ENCODE assay signal across 31 cellular contexts in genomic region chr19:42368360-42368759, GRCh38. TPM values are rescaled to one million over a fixed set of nuclear protein-coding genes. Genes with fewer than 3 reads are reported as not detected.
DNase-seq lines count a peak whose midpoint lies in the region; ATAC-seq, FAIRE-seq and TF ChIP-seq lines count a peak whose summit lies in the region.
"Had no signal": no experiment of that assay in that cellular context is flagged by ENCODE, and none has a peak within 500 bp of the region (broad histone marks: within the 10 kb centered on the region; RNA-seq: fewer than 3 reads in every experiment).

No MANE protein-coding gene starts in this region.

- no peak for FAIRE-seq in HepG2 (lab: Jason Lieb, UNC)
- no peak for FAIRE-seq in K562 (lab: Jason Lieb, UNC)
- FAIRE-seq: A204.1, GM12878, GM12892, GM18507 had no signal

- intact Hi-C loops in HepG2 (cut with micrococcal nuclease; ENCODE audit: unreplicated experiment) = no loop called here
- intact Hi-C loops in right lobe of liver (cut with DNase I) = no loop called here
- intact Hi-C loops in K562 (cut with micrococcal nuclease) = no loop called here

- TF ChIP-seq POLR2A in HepG2 (IDR thresholded peaks at IDR 0.05; ENCODE audit: insufficient read depth in 1 of 2, low read depth in 2 of 2, low read length in 2 of 2) = no peak
- TF ChIP-seq POLR2A in right lobe of liver (IDR thresholded peaks at IDR 0.05) = no peak
- TF ChIP-seq POLR2A in K562 (conservative IDR thresholded peaks at IDR 0.05) = no peak

- H4K20me1 ChIP-seq in HepG2 (ENCODE audit: insufficient read depth, low read length) (no peaks in the 10 kb centered on the region), K562 (replicated peaks; ENCODE audit: control insufficient read depth, insufficient read depth, low read length) (no peaks in the 10 kb centered on the region)
- H4K20me1 ChIP-seq: BLaER1 had no signal

- POLR2A ChIA-PET in HepG2 (lab: Yijun Ruan, JAX) (no interaction called here), K562 (lab: Yijun Ruan, JAX) (interaction anchor here (0.7 kb wide), 1 partner anchor 201 kb away, joined by 3 read pairs; no protein-coding TSS in a partner anchor)

- H3K4me2 ChIP-seq in HepG2 (ENCODE audit: low read depth, low read length) (no peak overlapping the region), K562 (ENCODE audit: insufficient read depth, low read length) (no peak overlapping the region)
- H3K4me2 ChIP-seq: BLaER1 had no signal

- CTCF ChIA-PET in HepG2 (lab: Yijun Ruan, JAX; ENCODE audit: low intra/inter-chr PET ratio, low total read pairs) (no interaction called here), K562 (lab: Yijun Ruan, JAX; ENCODE audit: low intra/inter-chr PET ratio) (no interaction called here)

- H3K9ac ChIP-seq in HepG2 (ENCODE audit: insufficient read depth, low read depth, low read length) (no peak overlapping the region), K562 (ENCODE audit: insufficient read depth in 1 of 2, low read depth in 2 of 2, low read length in 2 of 2) (no peak overlapping the region)
- H3K9ac ChIP-seq: BLaER1 had no signal

- WGBS in HepG2 (ENCODE audit: low lambda C conversion rate) = 96% methylated on average over 11 of the region's 11 CpGs
- WGBS in right lobe of liver (ENCODE audit: insufficient coverage, low coverage, low lambda C conversion rate, missing lambda C conversion rate) = 92% methylated on average over 8 of the region's 11 CpGs
- WGBS in K562 (ENCODE audit: insufficient coverage, low coverage, missing lambda C conversion rate) = 81% methylated on average over 10 of the region's 11 CpGs

- H3K27ac ChIP-seq in HepG2 (ENCODE audit: extremely low read length, insufficient read depth, low read length) = no peak overlapping the region
- no peak overlapping the region for H3K27ac ChIP-seq in right lobe of liver
- no peak overlapping the region for H3K27ac ChIP-seq in K562 (ENCODE audit: extremely low read depth, low read depth, low read length)
- H3K27ac ChIP-seq: BLaER1 had no signal

- no peaks in the 10 kb centered on the region for H3K9me1 ChIP-seq in K562 (ENCODE audit: control insufficient read depth, insufficient read depth, low read length)

- BruUV-seq in HepG2 (replicated peaks; lab: Mats Ljungman, UMichigan) (no TSS peak), K562 (replicated peaks; lab: Mats Ljungman, UMichigan) (no TSS peak)

- H3K9me3 ChIP-seq in HepG2 (ENCODE audit: low read length) (peaks cover 11% of the 10 kb centered on the region), right lobe of liver (peaks cover 0 to 5% (median 0%) of the 10 kb centered on the region in 4 donors), K562 (replicated peaks; ENCODE audit: control insufficient read depth, insufficient read depth, low read depth, low read length) (0 out of 2 replicates have a peak, but pooled peaks cover 2% of the 10 kb centered on the region)
- H3K9me3 ChIP-seq: BE2C, BLaER1 had no signal

- no peaks in the 10 kb centered on the region for H3K4me1 ChIP-seq in HepG2 (ENCODE audit: insufficient read depth, low read length)
- H3K4me1 ChIP-seq in right lobe of liver = no peaks in the 10 kb centered on the region
- H3K4me1 ChIP-seq in K562 (replicated peaks in 1 of 2; ENCODE audit: control insufficient read depth in 2 of 2, insufficient read depth in 2 of 2, low read length in 2 of 2) = peaks cover 0 to 27% of the 10 kb centered on the region in 2 experiments; a peak in 2 of 5 replicates
- H3K4me1 ChIP-seq: BE2C had no signal

- TF ChIP-seq CTCF in HepG2 (CRISPR knock-in tag; IDR thresholded peaks at IDR 0.05) (no peak), right lobe of liver (IDR thresholded peaks at IDR 0.05) (no peak), K562 (IDR thresholded peaks at IDR 0.05 in 2 of 3, conservative IDR thresholded peaks at IDR 0.05 in 1 of 3; ENCODE audit: insufficient read depth in 2 of 3, low read depth in 1 of 3, low read length in 3 of 3) (no peak)

- no peak for DNase-seq in HepG2 (ENCODE audit: low spot score)
- no peak for DNase-seq in right lobe of liver
- no peak for DNase-seq in K562 (ENCODE audit: extremely low read depth in 1 of 4, low spot score in 3 of 4)
- DNase-seq in iPS-NIHi7 (ENCODE audit: extremely low spot score) = peak; percentile 35
- no peak for DNase-seq in NCI-H2107 treated with DMSO at 0.1 percent for 48 hours (lab: John Stamatoyannopoulos, UW; ENCODE audit: unreplicated experiment)
- no peak for DNase-seq in activated CD4-positive, alpha-beta T cell treated with anti-CD3 and anti-CD28 coated beads for 4 hours
- DNase-seq: 8988T; ACHN; BE2C; C1 segment of cervical spinal cord; CD4-positive, alpha-beta memory T cell; CD4-positive, CD25-positive, alpha-beta regulatory T cell; CD8-positive, alpha-beta memory T cell; COR-L47; DMS 273 treated with DMSO at 0.1 percent for 48 hours; DMS153; DMS53; DMS79; DND-41; EL; GDM1 had no signal

- TF ChIP-seq RAD21 in HepG2 (CRISPR knock-in tag; IDR thresholded peaks at IDR 0.05) (no peak), K562 (CRISPR knock-in tag; conservative IDR thresholded peaks at IDR 0.05 in 1 of 2, IDR thresholded peaks at IDR 0.05 in 1 of 2) (no peak)

- in situ Hi-C loops in HepG2 (cut with HindIII; ENCODE audit: extremely low pct_ligation_motif_present, low pct_unique_long_range_greater_than_20kb) (no loop called here), K562 (cut with MboI) (no loop called here)

- TF ChIP-seq EP300 in HepG2 (IDR thresholded peaks at IDR 0.05; ENCODE audit: low read depth in 2 of 2, low read length in 2 of 2) (no peak), HepG2 (CRISPR knock-in tag; IDR thresholded peaks at IDR 0.05; ENCODE audit: borderline replicate concordance) (no peak), K562 (IDR thresholded peaks at IDR 0.05; ENCODE audit: low read length) (no peak)

- H2AFZ ChIP-seq in HepG2 (ENCODE audit: low read length) = no peak overlapping the region
- no peak overlapping the region for H2AFZ ChIP-seq in K562 (ENCODE audit: low read depth, low read length)

- ATAC-seq in HepG2 (no peak), right lobe of liver (no peak), K562 (no peak), HG02571 (IDR thresholded peaks at IDR 0.05; ENCODE audit: unreplicated experiment) (no peak)
- ATAC-seq: GM12878 had no signal

- H3K79me2 ChIP-seq in HepG2 (ENCODE audit: insufficient read depth, low read length) (no peaks in the 10 kb centered on the region), K562 (ENCODE audit: control insufficient read depth, insufficient read depth, low read length) (no peaks in the 10 kb centered on the region)

- H3K36me3 ChIP-seq in HepG2 (replicated peaks in 1 of 2; ENCODE audit: control insufficient read depth in 1 of 2, insufficient read depth in 2 of 2, low read length in 2 of 2) (peaks cover 7 to 13% of the 10 kb centered on the region in 2 experiments), right lobe of liver (peaks cover 0 to 5% (median 0%) of the 10 kb centered on the region in 4 donors), K562 (ENCODE audit: control insufficient read depth, insufficient read depth, low read length) (peaks cover 6% of the 10 kb centered on the region; the same call in 2 of the 3 replicates)

- H3K4me3 ChIP-seq in HepG2 (replicated peaks in 1 of 3; ENCODE audit: insufficient read depth in 1 of 3, low read depth in 2 of 3, low read length in 3 of 3) (no peak overlapping the region), right lobe of liver (no peak overlapping the region), K562 (no peak overlapping the region)
- H3K4me3 ChIP-seq: BLaER1, GM12878 had no signal

- H3K27me3 ChIP-seq in HepG2 (ENCODE audit: control insufficient read depth in 1 of 2, insufficient read depth in 2 of 2, low read length in 2 of 2) (no peaks in the 10 kb centered on the region), right lobe of liver (no peaks in the 10 kb centered on the region), K562 (ENCODE audit: control insufficient read depth in 2 of 2, insufficient read depth in 2 of 2, low read length in 2 of 2) (no peaks in the 10 kb centered on the region)
- H3K27me3 ChIP-seq: BE2C, BLaER1 had no signal

RNA-seq across cellular contexts. Expression of gene CNFN, which starts 21.7 kb away (rescaled TPM):
- 0.35 TPM in 1 of 2 replicates, not detected in the other for total RNA-seq in HepG2 (2016; rRNA removed; fragmentation: Illumina TruSeq; extraction: Trizol)
- total RNA-seq in HepG2 (2016; cell fraction: cytosol; rRNA removed; fragmentation: Illumina TruSeq; extraction: Trizol; ENCODE audit: low read depth) = not detected in 2 replicates
- total RNA-seq in HepG2 (2016; cell fraction: insoluble cytoplasmic fraction; rRNA removed; fragmentation: Illumina TruSeq; extraction: Trizol) = not detected in 2 replicates
- not detected in 2 replicates for total RNA-seq in HepG2 (2016; cell fraction: membrane; rRNA removed; fragmentation: Illumina TruSeq; extraction: Trizol)
- total RNA-seq in HepG2 (2016; cell fraction: nucleus; rRNA removed; fragmentation: Illumina TruSeq; extraction: Trizol) = not detected in 2 replicates
- polyA plus RNA-seq in HepG2 (2011; rRNA removed) = 1.0 and 1.1 TPM in 2 replicates
- 0.68 and 1.7 TPM in 2 replicates for polyA plus RNA-seq in HepG2 (2011; cell fraction: cytosol; rRNA removed)
- polyA plus RNA-seq in HepG2 (2011; cell fraction: nucleus; rRNA removed) = 0.84 and 1.9 TPM in 2 replicates
- 1.2 and 1.7 TPM in 2 replicates for polyA plus RNA-seq in HepG2 (2012)
- 0.83 and 1.2 TPM in 2 replicates for polyA plus RNA-seq in HepG2 (2016; cell fraction: cytosol; fragmentation: Illumina TruSeq; extraction: Trizol; ENCODE audit: low read depth)
- polyA plus RNA-seq in HepG2 (2016; cell fraction: insoluble cytoplasmic fraction; fragmentation: Illumina TruSeq; extraction: Trizol; ENCODE audit: low read depth) = 0.75 TPM in 1 of 2 replicates, not detected in the other
- polyA plus RNA-seq in HepG2 (2016; cell fraction: membrane; fragmentation: Illumina TruSeq; extraction: Trizol; ENCODE audit: low read depth) = 1.1 and 1.3 TPM in 2 replicates
- polyA plus RNA-seq in HepG2 (2016; cell fraction: nucleus; fragmentation: Illumina TruSeq; extraction: Trizol; ENCODE audit: insufficient read depth, low read depth) = not detected in 2 replicates
- polyA minus RNA-seq in HepG2 (2011; rRNA and poly(A)+ RNA removed; ENCODE audit: low replicate concordance) = 1.3 TPM in 1 of 2 replicates, not detected in the other
- not detected in 2 replicates for polyA minus RNA-seq in HepG2 (2011; cell fraction: cytosol; rRNA and poly(A)+ RNA removed)
- not detected in 2 replicates for polyA minus RNA-seq in HepG2 (2011; cell fraction: nucleus; rRNA and poly(A)+ RNA removed)
- not detected for total RNA-seq in right lobe of liver
- not detected in 2 replicates for total RNA-seq in K562 (2011; cell fraction: chromatin; rRNA removed; ENCODE audit: low replicate concordance)
- total RNA-seq in K562 (2011; cell fraction: nucleolus; rRNA removed) = not detected in 2 replicates
- total RNA-seq in K562 (2011; cell fraction: nucleoplasm; rRNA removed) = not detected in 2 replicates
- total RNA-seq in K562 (2014; rRNA removed) = 0.94 TPM in 1 of 2 replicates, not detected in the other
- total RNA-seq in K562 (2014; rRNA removed; fragmentation: Illumina TruSeq; extraction: Trizol) = not detected in 2 replicates
- total RNA-seq in K562 (2015; rRNA removed; fragmentation: Illumina TruSeq; extraction: Trizol) = not detected in 2 replicates
- total RNA-seq in K562 (2021) = 0.35 TPM in 1 of 2 replicates, not detected in the other
- 0.18 TPM in 1 of 2 replicates, not detected in the other for polyA plus RNA-seq in K562 (2011; rRNA removed)
- polyA plus RNA-seq in K562 (2011; cell fraction: cytosol; rRNA removed) = 0.22 and 1.2 TPM in 2 replicates
- polyA plus RNA-seq in K562 (2011; cell fraction: nucleus; rRNA removed) = 0.33 TPM in 1 of 2 replicates, not detected in the other
- polyA plus RNA-seq in K562 (2012) = 0.66 and 0.79 TPM in 2 replicates
- polyA plus RNA-seq in K562 (2014; fragmentation: Illumina TruSeq; extraction: Trizol) = 0.47 TPM in 1 of 2 replicates, not detected in the other
- polyA plus RNA-seq in K562 (2014; fragmentation: Nextera tagmentation; extraction: Ambion mirVana) = under 1 TPM in 1 of 2 experiments, not detected in 1; 0.18 TPM
- 0.52 and 1.8 TPM in 2 replicates for polyA plus RNA-seq in K562 (2014; rRNA removed)
- polyA minus RNA-seq in K562 (2011; rRNA and poly(A)+ RNA removed) = not detected in 2 replicates
- polyA minus RNA-seq in K562 (2011; cell fraction: cytosol; rRNA and poly(A)+ RNA removed) = not detected in 2 replicates
- not detected in 2 replicates for polyA minus RNA-seq in K562 (2011; cell fraction: nucleus; rRNA and poly(A)+ RNA removed)
- total RNA-seq: A673; CD4-positive, alpha-beta memory T cell; CD4-positive, CD25-positive, alpha-beta regulatory T cell; CD8-positive, alpha-beta memory T cell; GM12878 had no signal
- polyA plus RNA-seq: CD8-positive, alpha-beta memory T cell had no signal

RNA-seq across cellular contexts. Expression of gene MEGF8, which starts 42.9 kb away (rescaled TPM):
- total RNA-seq in HepG2 (2016; rRNA removed; fragmentation: Illumina TruSeq; extraction: Trizol) (3.9 and 8.8 TPM in 2 replicates), right lobe of liver (10 to 100 TPM in 1 of 6 experiments, 1 to 10 TPM in 5; 5.5 to 11.0 (median 8.7) TPM), K562 (2014; rRNA removed) (3.8 and 4.5 TPM in 2 replicates), K562 (2014; rRNA removed; fragmentation: Illumina TruSeq; extraction: Trizol) (1.5 and 1.8 TPM in 2 replicates), K562 (2015; rRNA removed; fragmentation: Illumina TruSeq; extraction: Trizol) (3.0 and 3.4 TPM in 2 replicates), K562 (2021) (10.0 and 13.1 TPM in 2 replicates)
- total RNA-seq in HepG2 (2016; cell fraction: cytosol; rRNA removed; fragmentation: Illumina TruSeq; extraction: Trizol; ENCODE audit: low read depth) = 0.79 and 1.2 TPM in 2 replicates
- total RNA-seq in HepG2 (2016; cell fraction: insoluble cytoplasmic fraction; rRNA removed; fragmentation: Illumina TruSeq; extraction: Trizol) = 3.1 and 9.6 TPM in 2 replicates
- total RNA-seq in HepG2 (2016; cell fraction: membrane; rRNA removed; fragmentation: Illumina TruSeq; extraction: Trizol) = 1.9 and 2.7 TPM in 2 replicates
- 9.4 and 10.4 TPM in 2 replicates for total RNA-seq in HepG2 (2016; cell fraction: nucleus; rRNA removed; fragmentation: Illumina TruSeq; extraction: Trizol)
- polyA plus RNA-seq in HepG2 (2011; rRNA removed) (4.0 and 6.2 TPM in 2 replicates), K562 (2011; rRNA removed) (1.9 and 2.1 TPM in 2 replicates), K562 (2014; fragmentation: Illumina TruSeq; extraction: Trizol) (3.9 and 4.6 TPM in 2 replicates), K562 (2014; fragmentation: Nextera tagmentation; extraction: Ambion mirVana) (under 1 TPM; 0.28 to 0.34 TPM), K562 (2014; rRNA removed) (4.5 and 4.7 TPM in 2 replicates)
- 4.4 and 7.8 TPM in 2 replicates for polyA plus RNA-seq in HepG2 (2011; cell fraction: cytosol; rRNA removed)
- 16.2 and 21.3 TPM in 2 replicates for polyA plus RNA-seq in HepG2 (2011; cell fraction: nucleus; rRNA removed)
- 10.2 and 12.4 TPM in 2 replicates for polyA plus RNA-seq in HepG2 (2012)
- polyA plus RNA-seq in HepG2 (2016; cell fraction: cytosol; fragmentation: Illumina TruSeq; extraction: Trizol; ENCODE audit: low read depth) = 0.61 and 0.62 TPM in 2 replicates
- polyA plus RNA-seq in HepG2 (2016; cell fraction: insoluble cytoplasmic fraction; fragmentation: Illumina TruSeq; extraction: Trizol; ENCODE audit: low read depth) = 4.1 and 4.7 TPM in 2 replicates
- 1.0 and 1.2 TPM in 2 replicates for polyA plus RNA-seq in HepG2 (2016; cell fraction: membrane; fragmentation: Illumina TruSeq; extraction: Trizol; ENCODE audit: low read depth)
- 15.0 and 18.4 TPM in 2 replicates for polyA plus RNA-seq in HepG2 (2016; cell fraction: nucleus; fragmentation: Illumina TruSeq; extraction: Trizol; ENCODE audit: insufficient read depth, low read depth)
- polyA minus RNA-seq in HepG2 (2011; rRNA and poly(A)+ RNA removed; ENCODE audit: low replicate concordance) = 0.96 and 23.0 TPM in 2 replicates
- 11.7 and 11.8 TPM in 2 replicates for polyA minus RNA-seq in HepG2 (2011; cell fraction: cytosol; rRNA and poly(A)+ RNA removed)
- 11.7 and 11.8 TPM in 2 replicates for polyA minus RNA-seq in HepG2 (2011; cell fraction: nucleus; rRNA and poly(A)+ RNA removed)
- 10.5 and 30.6 TPM in 2 replicates for total RNA-seq in K562 (2011; cell fraction: chromatin; rRNA removed; ENCODE audit: low replicate concordance)
- total RNA-seq in K562 (2011; cell fraction: nucleolus; rRNA removed) = 29.2 and 30.2 TPM in 2 replicates
- 14.0 and 15.8 TPM in 2 replicates for total RNA-seq in K562 (2011; cell fraction: nucleoplasm; rRNA removed)
- 1.8 and 3.8 TPM in 2 replicates for polyA plus RNA-seq in K562 (2011; cell fraction: cytosol; rRNA removed)
- polyA plus RNA-seq in K562 (2011; cell fraction: nucleus; rRNA removed) = 5.9 and 11.6 TPM in 2 replicates
- polyA plus RNA-seq in K562 (2012) = 6.5 and 11.3 TPM in 2 replicates
- 2.1 and 2.6 TPM in 2 replicates for polyA minus RNA-seq in K562 (2011; rRNA and poly(A)+ RNA removed)
- 8.0 and 10.0 TPM in 2 replicates for polyA minus RNA-seq in K562 (2011; cell fraction: cytosol; rRNA and poly(A)+ RNA removed)
- polyA minus RNA-seq in K562 (2011; cell fraction: nucleus; rRNA and poly(A)+ RNA removed) = 7.9 and 8.1 TPM in 2 replicates

RNA-seq across cellular contexts. Expression of gene TMEM145, which starts 55.3 kb away (rescaled TPM):
- 0.07 TPM in 1 of 2 replicates, not detected in the other for total RNA-seq in HepG2 (2016; rRNA removed; fragmentation: Illumina TruSeq; extraction: Trizol)
- not detected in 2 replicates for total RNA-seq in HepG2 (2016; cell fraction: cytosol; rRNA removed; fragmentation: Illumina TruSeq; extraction: Trizol; ENCODE audit: low read depth)
- total RNA-seq in HepG2 (2016; cell fraction: insoluble cytoplasmic fraction; rRNA removed; fragmentation: Illumina TruSeq; extraction: Trizol) = 0.13 and 0.15 TPM in 2 replicates
- not detected in 2 replicates for total RNA-seq in HepG2 (2016; cell fraction: membrane; rRNA removed; fragmentation: Illumina TruSeq; extraction: Trizol)
- 0.88 and 1.9 TPM in 2 replicates for total RNA-seq in HepG2 (2016; cell fraction: nucleus; rRNA removed; fragmentation: Illumina TruSeq; extraction: Trizol)
- polyA plus RNA-seq in HepG2 (2011; rRNA removed) = 5.1 and 5.5 TPM in 2 replicates
- 2.0 and 2.3 TPM in 2 replicates for polyA plus RNA-seq in HepG2 (2011; cell fraction: cytosol; rRNA removed)
- polyA plus RNA-seq in HepG2 (2011; cell fraction: nucleus; rRNA removed) = 39.2 and 50.9 TPM in 2 replicates
- polyA plus RNA-seq in HepG2 (2012) = 2.9 and 6.2 TPM in 2 replicates
- polyA plus RNA-seq in HepG2 (2016; cell fraction: cytosol; fragmentation: Illumina TruSeq; extraction: Trizol; ENCODE audit: low read depth) = 0.26 TPM in 1 of 2 replicates, not detected in the other
- polyA plus RNA-seq in HepG2 (2016; cell fraction: insoluble cytoplasmic fraction; fragmentation: Illumina TruSeq; extraction: Trizol; ENCODE audit: low read depth) = 0.57 and 0.73 TPM in 2 replicates
- polyA plus RNA-seq in HepG2 (2016; cell fraction: membrane; fragmentation: Illumina TruSeq; extraction: Trizol; ENCODE audit: low read depth) = 0.17 and 0.27 TPM in 2 replicates
- polyA plus RNA-seq in HepG2 (2016; cell fraction: nucleus; fragmentation: Illumina TruSeq; extraction: Trizol; ENCODE audit: insufficient read depth, low read depth) = 1.7 and 2.8 TPM in 2 replicates
- polyA minus RNA-seq in HepG2 (2011; rRNA and poly(A)+ RNA removed; ENCODE audit: low replicate concordance) = 0.44 and 14.7 TPM in 2 replicates
- polyA minus RNA-seq in HepG2 (2011; cell fraction: cytosol; rRNA and poly(A)+ RNA removed) = 1.3 and 4.2 TPM in 2 replicates
- polyA minus RNA-seq in HepG2 (2011; cell fraction: nucleus; rRNA and poly(A)+ RNA removed) = 16.7 and 20.3 TPM in 2 replicates
- under 1 TPM in 3 of 6 experiments, not detected in 3; 0.10 to 0.16 (median 0.12) TPM for total RNA-seq in right lobe of liver
- 4.7 and 17.0 TPM in 2 replicates for total RNA-seq in K562 (2011; cell fraction: chromatin; rRNA removed; ENCODE audit: low replicate concordance)
- total RNA-seq in K562 (2011; cell fraction: nucleolus; rRNA removed) = 7.8 and 16.2 TPM in 2 replicates
- total RNA-seq in K562 (2011; cell fraction: nucleoplasm; rRNA removed) = 4.7 and 8.2 TPM in 2 replicates
- 0.61 TPM in 1 of 2 replicates, not detected in the other for total RNA-seq in K562 (2014; rRNA removed)
- 0.80 and 0.83 TPM in 2 replicates for total RNA-seq in K562 (2014; rRNA removed; fragmentation: Illumina TruSeq; extraction: Trizol)
- total RNA-seq in K562 (2015; rRNA removed; fragmentation: Illumina TruSeq; extraction: Trizol) = 0.75 and 0.94 TPM in 2 replicates
- total RNA-seq in K562 (2021) = 2.8 and 5.5 TPM in 2 replicates
- polyA plus RNA-seq in K562 (2011; rRNA removed) = 1.3 and 1.8 TPM in 2 replicates
- polyA plus RNA-seq in K562 (2011; cell fraction: cytosol; rRNA removed) = 0.54 and 0.77 TPM in 2 replicates
- 16.6 and 17.9 TPM in 2 replicates for polyA plus RNA-seq in K562 (2011; cell fraction: nucleus; rRNA removed)
- 0.91 and 2.6 TPM in 2 replicates for polyA plus RNA-seq in K562 (2012)
- polyA plus RNA-seq in K562 (2014; fragmentation: Illumina TruSeq; extraction: Trizol) = 1.8 and 2.0 TPM in 2 replicates
- polyA plus RNA-seq in K562 (2014; fragmentation: Nextera tagmentation; extraction: Ambion mirVana) = not detected
- 3.0 and 4.1 TPM in 2 replicates for polyA plus RNA-seq in K562 (2014; rRNA removed)
- polyA minus RNA-seq in K562 (2011; rRNA and poly(A)+ RNA removed) = 1.9 and 2.4 TPM in 2 replicates
- 4.5 TPM in 1 of 2 replicates, not detected in the other for polyA minus RNA-seq in K562 (2011; cell fraction: cytosol; rRNA and poly(A)+ RNA removed)
- 6.6 and 11.7 TPM in 2 replicates for polyA minus RNA-seq in K562 (2011; cell fraction: nucleus; rRNA and poly(A)+ RNA removed)
- total RNA-seq: CD4-positive, alpha-beta memory T cell; CD4-positive, CD25-positive, alpha-beta regulatory T cell; G401 had no signal
- polyA plus RNA-seq: AG04450; CD14-positive monocyte; CD4-positive, alpha-beta memory T cell; CD4-positive, CD25-positive, alpha-beta regulatory T cell; CD8-positive, alpha-beta memory T cell had no signal

RNA-seq across cellular contexts. Expression of gene LIPE, which starts 58.8 kb away (rescaled TPM):
- total RNA-seq in HepG2 (2016; rRNA removed; fragmentation: Illumina TruSeq; extraction: Trizol) (not detected in 2 replicates), right lobe of liver (1 to 10 TPM in 5 of 6 experiments, under 1 TPM in 1; 0.87 to 2.5 (median 1.8) TPM), K562 (2014; rRNA removed) (not detected in 2 replicates), K562 (2014; rRNA removed; fragmentation: Illumina TruSeq; extraction: Trizol) (not detected in 2 replicates), K562 (2015; rRNA removed; fragmentation: Illumina TruSeq; extraction: Trizol) (not detected in 2 replicates), K562 (2021) (0.22 and 0.27 TPM in 2 replicates)
- total RNA-seq in HepG2 (2016; cell fraction: cytosol; rRNA removed; fragmentation: Illumina TruSeq; extraction: Trizol; ENCODE audit: low read depth) = not detected in 2 replicates
- total RNA-seq in HepG2 (2016; cell fraction: insoluble cytoplasmic fraction; rRNA removed; fragmentation: Illumina TruSeq; extraction: Trizol) = not detected in 2 replicates
- total RNA-seq in HepG2 (2016; cell fraction: membrane; rRNA removed; fragmentation: Illumina TruSeq; extraction: Trizol) = not detected in 2 replicates
- not detected in 2 replicates for total RNA-seq in HepG2 (2016; cell fraction: nucleus; rRNA removed; fragmentation: Illumina TruSeq; extraction: Trizol)
- polyA plus RNA-seq in HepG2 (2011; rRNA removed) (0.20 TPM in 1 of 2 replicates, not detected in the other), K562 (2011; rRNA removed) (not detected in 2 replicates), K562 (2014; fragmentation: Illumina TruSeq; extraction: Trizol) (not detected in 2 replicates), K562 (2014; fragmentation: Nextera tagmentation; extraction: Ambion mirVana) (not detected), K562 (2014; rRNA removed) (not detected in 2 replicates)
- 0.08 and 0.13 TPM in 2 replicates for polyA plus RNA-seq in HepG2 (2011; cell fraction: cytosol; rRNA removed)
- polyA plus RNA-seq in HepG2 (2011; cell fraction: nucleus; rRNA removed) = 0.03 TPM in 1 of 2 replicates, not detected in the other
- polyA plus RNA-seq in HepG2 (2012) = 0.13 and 0.15 TPM in 2 replicates
- not detected in 2 replicates for polyA plus RNA-seq in HepG2 (2016; cell fraction: cytosol; fragmentation: Illumina TruSeq; extraction: Trizol; ENCODE audit: low read depth)
- not detected in 2 replicates for polyA plus RNA-seq in HepG2 (2016; cell fraction: insoluble cytoplasmic fraction; fragmentation: Illumina TruSeq; extraction: Trizol; ENCODE audit: low read depth)
- not detected in 2 replicates for polyA plus RNA-seq in HepG2 (2016; cell fraction: membrane; fragmentation: Illumina TruSeq; extraction: Trizol; ENCODE audit: low read depth)
- not detected in 2 replicates for polyA plus RNA-seq in HepG2 (2016; cell fraction: nucleus; fragmentation: Illumina TruSeq; extraction: Trizol; ENCODE audit: insufficient read depth, low read depth)
- polyA minus RNA-seq in HepG2 (2011; rRNA and poly(A)+ RNA removed; ENCODE audit: low replicate concordance) = not detected in 2 replicates
- polyA minus RNA-seq in HepG2 (2011; cell fraction: cytosol; rRNA and poly(A)+ RNA removed) = not detected in 2 replicates
- polyA minus RNA-seq in HepG2 (2011; cell fraction: nucleus; rRNA and poly(A)+ RNA removed) = not detected in 2 replicates
- total RNA-seq in K562 (2011; cell fraction: chromatin; rRNA removed; ENCODE audit: low replicate concordance) = not detected in 2 replicates
- not detected in 2 replicates for total RNA-seq in K562 (2011; cell fraction: nucleolus; rRNA removed)
- total RNA-seq in K562 (2011; cell fraction: nucleoplasm; rRNA removed) = not detected in 2 replicates
- not detected in 2 replicates for polyA plus RNA-seq in K562 (2011; cell fraction: cytosol; rRNA removed)
- polyA plus RNA-seq in K562 (2011; cell fraction: nucleus; rRNA removed) = not detected in 2 replicates
- 0.05 and 0.43 TPM in 2 replicates for polyA plus RNA-seq in K562 (2012)
- not detected in 2 replicates for polyA minus RNA-seq in K562 (2011; rRNA and poly(A)+ RNA removed)
- polyA minus RNA-seq in K562 (2011; cell fraction: cytosol; rRNA and poly(A)+ RNA removed) = not detected in 2 replicates
- not detected in 2 replicates for polyA minus RNA-seq in K562 (2011; cell fraction: nucleus; rRNA and poly(A)+ RNA removed)
- polyA plus RNA-seq: CD14-positive monocyte had no signal

Comparison
In these comparisons a context has a peak if more than half of its experiments do, and no peak if none do; other contexts are left out.
1. Of the 241 proteins assayed by ChIP-seq in both HepG2 and K562: peak only in HepG2: none; only in K562: POLR2G; in both: none; in neither: 240.